Comparison of ENCODE assay signal across 19 cellular contexts in the genomic region with DNA sequence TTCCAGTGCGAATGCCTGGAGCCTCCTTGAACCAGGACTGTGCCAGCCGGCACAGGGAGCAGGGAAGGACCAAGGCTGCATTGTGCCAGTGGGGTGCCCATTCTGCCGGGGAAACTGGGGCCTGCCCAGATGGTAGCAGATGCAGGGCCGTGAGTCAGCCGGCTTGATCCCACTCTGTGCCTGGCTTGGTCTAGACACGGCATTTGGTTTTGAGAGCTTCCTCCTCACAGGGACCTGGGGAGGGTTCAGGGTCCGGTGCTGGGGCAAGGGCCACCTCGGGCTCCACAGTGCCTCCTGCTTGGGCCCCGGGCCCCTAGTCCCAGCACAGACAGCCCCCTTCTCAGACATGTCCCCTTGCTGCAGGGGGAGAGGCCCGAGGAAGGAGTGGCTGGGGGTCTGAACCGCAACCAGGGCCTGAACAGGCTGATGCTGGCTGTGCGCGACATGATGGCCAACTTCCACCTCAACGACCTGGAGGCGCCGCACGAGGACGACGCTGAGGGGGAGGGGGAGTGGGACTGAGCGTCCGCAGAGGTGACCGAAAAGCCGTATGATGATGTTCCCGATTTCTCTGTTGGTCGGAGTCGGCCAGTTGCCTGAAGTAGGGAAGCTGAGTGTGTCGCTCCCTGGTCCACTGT. TPM values are rescaled to one million over a fixed set of nuclear protein-coding genes. Genes with fewer than 3 reads are reported as not detected.
DNase-seq lines count a peak whose midpoint lies in the region; ATAC-seq and TF ChIP-seq lines count a peak whose summit lies in the region.
"Had no signal": no experiment of that assay in that cellular context is flagged by ENCODE, and none has a peak within 500 bp of the region (broad histone marks: within the 10 kb centered on the region; RNA-seq: fewer than 3 reads in every experiment).

No MANE protein-coding gene starts in this region.

- TF ChIP-seq CTCF in natural killer cell (IDR thresholded peaks at IDR 0.05), result no peak
- no peak for TF ChIP-seq CTCF in dorsolateral prefrontal cortex (IDR thresholded peaks at IDR 0.05 in 54 of 56, conservative IDR thresholded peaks at IDR 0.05 in 2 of 56; ENCODE audit: low read depth in 1 of 56, partially characterized antibody in 56 of 56)
- TF ChIP-seq CTCF in nephron progenitor cell (IDR thresholded peaks at IDR 0.05), result no peak

- H3K27me3 Mint-ChIP-seq in natural killer cell treated with Interleukin-12 subunit alpha and Interleukin-12 subunit beta and Interleukin-15 and Interleukin-18, amount 100 ng/mL, for 72 hours, result no peaks in the 10 kb centered on the region
- no peaks in the 10 kb centered on the region for H3K27me3 Mint-ChIP-seq in natural killer cell (ENCODE audit: low read depth in 2 of 2)
- H3K27me3 Mint-ChIP-seq in nephron progenitor cell (ENCODE audit: low read depth, poor library complexity), result peaks cover 3% of the 10 kb centered on the region
- H3K27me3 Mint-ChIP-seq: CD8-positive, alpha-beta memory T cell; memory B cell; naive thymus-derived CD8-positive, alpha-beta T cell; stimulated activated naive B cell treated with anti-CD40 and anti-IgM and Interleukin-4, amounts not matched to agents 10 μg/mL and 1 μg/mL and 100 μg/mL, for 72 hours; T-cell had no signal

- H3K4me3 Mint-ChIP-seq in natural killer cell treated with Interleukin-12 subunit alpha and Interleukin-12 subunit beta and Interleukin-15 and Interleukin-18, amount 100 ng/mL, for 72 hours, result no peak overlapping the region
- H3K4me3 Mint-ChIP-seq in natural killer cell, result no peak overlapping the region
- H3K4me3 Mint-ChIP-seq in nephron progenitor cell, result no peak overlapping the region
- H3K4me3 Mint-ChIP-seq: CD8-positive, alpha-beta memory T cell; memory B cell; naive thymus-derived CD8-positive, alpha-beta T cell; T-cell had no signal

- no peaks in the 10 kb centered on the region for H3K9me3 Mint-ChIP-seq in natural killer cell treated with Interleukin-12 subunit alpha and Interleukin-12 subunit beta and Interleukin-15 and Interleukin-18, amount 100 ng/mL, for 72 hours
- H3K9me3 Mint-ChIP-seq in natural killer cell, result no peaks in the 10 kb centered on the region
- H3K9me3 Mint-ChIP-seq in nephron progenitor cell, result peaks cover 10% of the 10 kb centered on the region
- H3K9me3 Mint-ChIP-seq: CD8-positive, alpha-beta memory T cell; memory B cell; naive thymus-derived CD8-positive, alpha-beta T cell; stimulated activated naive B cell treated with anti-CD40 and anti-IgM and Interleukin-4, amounts not matched to agents 10 μg/mL and 1 μg/mL and 100 μg/mL, for 72 hours; T-cell had no signal

- peak overlapping the region in 3 of 59 donors; percentile 25 to 47 (median 44) for H3K4me3 ChIP-seq in dorsolateral prefrontal cortex
- H3K4me3 ChIP-seq: cardiac muscle cell, esophagus muscularis mucosa, transverse colon had no signal

- peak overlapping the region in 52 of 59 donors; percentile 29 to 88 (median 81) for H3K27ac ChIP-seq in dorsolateral prefrontal cortex
- H3K27ac ChIP-seq: cardiac muscle cell, KMS-11 had no signal

- no peaks in the 10 kb centered on the region for H3K36me3 Mint-ChIP-seq in natural killer cell treated with Interleukin-12 subunit alpha and Interleukin-12 subunit beta and Interleukin-15 and Interleukin-18, amount 100 ng/mL, for 72 hours
- H3K36me3 Mint-ChIP-seq in natural killer cell, result no peaks in the 10 kb centered on the region
- peaks cover 35% of the 10 kb centered on the region for H3K36me3 Mint-ChIP-seq in nephron progenitor cell (ENCODE audit: low read depth)

- no peak for ATAC-seq in natural killer cell treated with Interleukin-12 subunit alpha and Interleukin-12 subunit beta and Interleukin-15 and Interleukin-18, amount 100 ng/mL, for 72 hours
- ATAC-seq in natural killer cell (no peak), HG02642 (IDR thresholded peaks at IDR 0.05; ENCODE audit: poor library complexity, unreplicated experiment) (no peak), HG02884 (IDR thresholded peaks at IDR 0.05; ENCODE audit: unreplicated experiment) (no peak)

- H3K4me1 Mint-ChIP-seq in natural killer cell treated with Interleukin-12 subunit alpha and Interleukin-12 subunit beta and Interleukin-15 and Interleukin-18, amount 100 ng/mL, for 72 hours (ENCODE audit: low read depth in 2 of 2), result peaks cover 0 to 12% of the 10 kb centered on the region in 2 donors
- H3K4me1 Mint-ChIP-seq in natural killer cell (peaks cover 0 to 17% of the 10 kb centered on the region in 2 donors), nephron progenitor cell (peaks cover 13% of the 10 kb centered on the region)

- H3K27me3 ChIP-seq in dorsolateral prefrontal cortex, result no peaks in the 10 kb centered on the region
- H3K27me3 ChIP-seq: cardiac muscle cell, esophagus muscularis mucosa, transverse colon had no signal

- intact Hi-C loops in natural killer cell (cut with micrococcal nuclease) (loop anchor here (5.0 kb wide), 1 partner anchor 204 kb away; no protein-coding TSS in a partner anchor), dorsolateral prefrontal cortex (cut with DNase I) (loop anchor here (5.0 kb wide), 2 partner anchors 39 to 209 kb away; a partner anchor contains a TSS)

- peak; percentile 59 for DNase-seq in natural killer cell treated with Interleukin-12 subunit alpha and Interleukin-12 subunit beta and Interleukin-15 and Interleukin-18, amount 100 ng/mL, for 72 hours (ENCODE audit: low spot score)
- DNase-seq in natural killer cell (no peak), dorsolateral prefrontal cortex (no peak), nephron progenitor cell (no peak), glomerular visceral epithelial cell (ENCODE audit: extremely low spot score) (no peak)
- no peak for DNase-seq in activated effector memory CD4-positive, alpha-beta T cell treated with anti-CD3 and anti-CD28 coated beads, Interleukin-2, amount 50 U/mL, for 16 hours
- DNase-seq: DMS79 treated with DMSO at 0.1 percent for 48 hours, NCI-H2029 had no signal

- H3K27ac Mint-ChIP-seq in natural killer cell treated with Interleukin-12 subunit alpha and Interleukin-12 subunit beta and Interleukin-15 and Interleukin-18, amount 100 ng/mL, for 72 hours, result no peak overlapping the region
- H3K27ac Mint-ChIP-seq in natural killer cell, result no peak overlapping the region
- H3K27ac Mint-ChIP-seq in nephron progenitor cell, result peak overlapping the region; percentile 25
- H3K27ac Mint-ChIP-seq: CD8-positive, alpha-beta memory T cell; memory B cell; T-cell had no signal

RNA-seq across cellular contexts. Expression of a gene that starts 7.8 kb away (rescaled TPM):
- total RNA-seq in natural killer cell treated with Interleukin-12 subunit alpha and Interleukin-12 subunit beta and Interleukin-15 and Interleukin-18, amount 100 ng/mL, for 72 hours, result 10 to 100 TPM in 1 of 2 donors, 1 to 10 TPM in 1; 9.3 to 13.0 TPM
- total RNA-seq in natural killer cell, result 10 to 100 TPM; 12.3 to 22.2 (median 13.7) TPM
- total RNA-seq in dorsolateral prefrontal cortex, result 10 to 100 TPM in 21 of 120 experiments, 1 to 10 TPM in 99; 3.8 to 24.0 (median 7.3) TPM

RNA-seq across cellular contexts. Expression of a gene that starts 12.3 kb away (rescaled TPM):
- total RNA-seq in natural killer cell treated with Interleukin-12 subunit alpha and Interleukin-12 subunit beta and Interleukin-15 and Interleukin-18, amount 100 ng/mL, for 72 hours, result 10 to 100 TPM in 1 of 2 donors, 1 to 10 TPM in 1; 9.6 to 10.9 TPM
- total RNA-seq in natural killer cell (1 to 10 TPM; 1.1 to 1.3 (median 1.2) TPM), dorsolateral prefrontal cortex (100 to 1,000 TPM in 118 of 120 experiments, 10 to 100 TPM in 2; 84.2 to 380 (median 212) TPM)

RNA-seq across cellular contexts. Expression of a gene that starts 37.4 kb away (rescaled TPM):
- 100 to 1,000 TPM; 239 to 382 TPM for total RNA-seq in natural killer cell treated with Interleukin-12 subunit alpha and Interleukin-12 subunit beta and Interleukin-15 and Interleukin-18, amount 100 ng/mL, for 72 hours
- total RNA-seq in natural killer cell (100 to 1,000 TPM; 509 to 682 (median 567) TPM), dorsolateral prefrontal cortex (100 to 1,000 TPM; 172 to 346 (median 233) TPM)

RNA-seq across cellular contexts. Expression of a gene that starts 37.7 kb away (rescaled TPM):
- total RNA-seq in natural killer cell treated with Interleukin-12 subunit alpha and Interleukin-12 subunit beta and Interleukin-15 and Interleukin-18, amount 100 ng/mL, for 72 hours, result 10 to 100 TPM; 44.2 to 55.5 TPM
- total RNA-seq in natural killer cell (10 to 100 TPM; 43.0 to 60.3 (median 50.1) TPM), dorsolateral prefrontal cortex (100 to 1,000 TPM in 99 of 120 experiments, 10 to 100 TPM in 21; 81.6 to 155 (median 110) TPM)

Comparison
In these comparisons a context has a peak if more than half of its experiments do, and no peak if none do; other contexts are left out.
1. RNA of a gene that starts 12.3 kb away (total RNA-seq): 84.2 to 380 TPM in dorsolateral prefrontal cortex; 9.6 to 10.9 TPM in natural killer cell treated with Interleukin-12 subunit alpha and Interleukin-12 subunit beta and Interleukin-15 and Interleukin-18, amount 100 ng/mL, for 72 hours and 1.1 to 1.3 TPM in natural killer cell; every median in the first group is over 4 times any median in the second.